8 cellular contexts compared by ENCODE assay signal in genomic region chr10:100185364-100186252, GRCh38. TPM values are rescaled to one million over a fixed set of nuclear protein-coding genes. Genes with fewer than 3 reads are reported as not detected.
DNase-seq lines count a peak whose midpoint lies in the region; ATAC-seq and TF ChIP-seq lines count a peak whose summit lies in the region.

Gene ERLIN1, minus strand, starts transcription at chr10:100186029. Its CDS starts 403 bp downstream, at chr10:100185626.

- H3K9me3 ChIP-seq in Peyer's patch (no peaks in the 10 kb centered on the region), esophagus muscularis mucosa (no peaks in the 10 kb centered on the region)

- TF ChIP-seq POLR2A in Peyer's patch (IDR thresholded peaks at IDR 0.05) (peak; percentile 62 to 83), esophagus muscularis mucosa (IDR thresholded peaks at IDR 0.05; ENCODE audit: low read depth) (peak; percentile 26)

- peaks cover 0 to 45% (median 7%) of the 10 kb centered on the region in 4 donors for H3K4me1 ChIP-seq in Peyer's patch
- peaks cover 19 to 31% (median 28%) of the 10 kb centered on the region in 4 donors for H3K4me1 ChIP-seq in esophagus muscularis mucosa

- peak; percentile 84 for ATAC-seq in GM21717 (IDR thresholded peaks at IDR 0.05; ENCODE audit: unreplicated experiment)

- TF ChIP-seq EP300 in esophagus muscularis mucosa (IDR thresholded peaks at IDR 0.05), result no peak

- H3K27ac ChIP-seq in Peyer's patch (peak within 1 kb of the TSS; percentile 79 to 91 (median 84)), esophagus muscularis mucosa (replicated peaks in 1 of 4) (peak within 1 kb of the TSS; percentile 82 to 87 (median 84))

- intact Hi-C loops in esophagus muscularis mucosa (cut with DNase I), result loop anchor here (5.0 kb wide), 1 partner anchor 42 kb away; the partner anchor contains the start of gene CHUK

- H3K36me3 ChIP-seq in Peyer's patch, result peaks cover 0 to 9% (median 0%) of the 10 kb centered on the region in 3 donors
- H3K36me3 ChIP-seq in esophagus muscularis mucosa, result peaks cover 8 to 37% (median 21%) of the 10 kb centered on the region in 4 donors

- DNase-seq in DMS153 treated with DMSO at 0.1 percent for 48 hours (lab: John Stamatoyannopoulos, UW; ENCODE audit: unreplicated experiment), result peak; percentile 87
- peak; percentile 96 for DNase-seq in KG1 (lab: John Stamatoyannopoulos, UW)
- DNase-seq in Peyer's patch, result peak; percentile 88 to 96 (median 96)
- peak; percentile 94 to 96 for DNase-seq in activated T-cell treated with anti-CD3 and anti-CD28 coated beads, Interleukin-2, amount 50 U/mL, for 48 hours
- DNase-seq in esophagus muscularis mucosa (ENCODE audit: extremely low spot score), result peak; percentile 95
- DNase-seq in myocyte (ENCODE audit: low read depth), result peak; percentile 96
- peak; percentile 83 to 93 for DNase-seq in stimulated activated CD8-positive, alpha-beta memory T cell treated with anti-CD3 and anti-CD28 coated beads, Interleukin-7, amount 100 ng/mL, for 4 hours (ENCODE audit: low read depth in 2 of 2)

- H3K4me3 ChIP-seq in Peyer's patch, result peak within 1 kb of the TSS; percentile 63 to 90 (median 84)
- peak within 1 kb of the TSS; percentile 71 to 86 (median 84) for H3K4me3 ChIP-seq in esophagus muscularis mucosa

- 1% methylated on average over 17 of the region's 65 CpGs for WGBS in esophagus muscularis mucosa

- TF ChIP-seq CTCF in Peyer's patch (IDR thresholded peaks at IDR 0.05) (no peak), esophagus muscularis mucosa (IDR thresholded peaks at IDR 0.05) (peak in 1 of 3 experiments; percentile 21)

- no peaks in the 10 kb centered on the region for H3K27me3 ChIP-seq in Peyer's patch
- H3K27me3 ChIP-seq in esophagus muscularis mucosa, result no peaks in the 10 kb centered on the region

RNA-seq across cellular contexts. Expression of gene ERLIN1, which starts in this region (rescaled TPM):
- total RNA-seq in Peyer's patch (10 to 100 TPM in 3 of 4 donors, 1 to 10 TPM in 1; 5.8 to 28.7 (median 26.3) TPM), esophagus muscularis mucosa (10 to 100 TPM in 3 of 4 donors, 1 to 10 TPM in 1; 8.3 to 14.4 (median 13.6) TPM), myocyte (13.0 and 15.0 TPM in 2 replicates)
- polyA plus RNA-seq in myocyte (2012), result 33.2 TPM

Comparison
In these comparisons a context has a peak if more than half of its experiments do, and no peak if none do; other contexts are left out.
1. Peak in every context shown above with its lines: DNase-seq, ATAC-seq, H3K4me3 ChIP-seq and H3K27ac ChIP-seq.